Comparison of ENCODE assay signal across 27 cellular contexts in genomic region chr14:44135972-44136371, GRCh38.
DNase-seq lines count a peak whose midpoint lies in the region; ATAC-seq, FAIRE-seq and TF ChIP-seq lines count a peak whose summit lies in the region.
"Had no signal": no experiment of that assay in that cellular context is flagged by ENCODE, and none has a peak within 500 bp of the region (broad histone marks: within the 10 kb centered on the region; RNA-seq: fewer than 3 reads in every experiment).

No MANE protein-coding gene starts in this region.

- no peak for TF ChIP-seq POLR2A in A549 (IDR thresholded peaks at IDR 0.05; ENCODE audit: low read length)

- no peaks in the 10 kb centered on the region for H3K79me2 ChIP-seq in Loucy (ENCODE audit: insufficient read depth, low read length)

- no peaks in the 10 kb centered on the region for H3K27me3 ChIP-seq in Loucy (ENCODE audit: insufficient read depth, low read length, poor library complexity, severe bottlenecking)
- H3K27me3 ChIP-seq: SJCRH30, uterus had no signal

- no peak for TF ChIP-seq EP300 in A549 (IDR thresholded peaks at IDR 0.05)

- peak overlapping the region; percentile 33 for H3K9ac ChIP-seq in Loucy (ENCODE audit: low read depth, low read length, poor library complexity, severe bottlenecking)

- no peaks in the 10 kb centered on the region for H3F3A ChIP-seq in Loucy (ENCODE audit: low read depth)

- no peaks in the 10 kb centered on the region for H3K9me2 ChIP-seq in Loucy (replicated peaks; ENCODE audit: low read depth, low read length)

- H3K4me2 ChIP-seq in A549 (0 out of 3 replicates have a peak overlapping the region, but pooled peaks have one; percentile 6), Loucy (ENCODE audit: low read depth, low read length, poor library complexity, severe bottlenecking) (peak overlapping the region; percentile 48)
- H3K4me2 ChIP-seq: GM23338 had no signal

- no peak overlapping the region for H3K27ac ChIP-seq in A549
- H3K27ac ChIP-seq: C4-2B, SJCRH30, uterus had no signal

- H3K9me3 ChIP-seq in A549 = no peaks in the 10 kb centered on the region
- no peaks in the 10 kb centered on the region for H3K9me3 ChIP-seq in Loucy (ENCODE audit: insufficient read depth, low read depth, low read length)
- H3K9me3 ChIP-seq: SJCRH30, uterus had no signal

- H3K4me3 ChIP-seq in A549 = no peak overlapping the region
- H3K4me3 ChIP-seq in Loucy (ENCODE audit: low read length, poor library complexity, severe bottlenecking) = peak overlapping the region; percentile 72
- H3K4me3 ChIP-seq: GM23338, SJCRH30, uterus had no signal

- CTCF ChIA-PET in A549 (lab: Yijun Ruan, JAX) = no interaction called here

- ATAC-seq in A549 (no peak), GM18868 (IDR thresholded peaks at IDR 0.05; ENCODE audit: unreplicated experiment) (peak; percentile 91), HG02852 (IDR thresholded peaks at IDR 0.05; ENCODE audit: unreplicated experiment) (peak; percentile 79), HG03521 (IDR thresholded peaks at IDR 0.05; ENCODE audit: unreplicated experiment) (no peak)
- ATAC-seq: activated CD8-positive, alpha-beta memory T cell treated with anti-CD3 and anti-CD28 coated beads, Interleukin-2, amount 10 ng/mL, durations not matched to agents 7 days and 5 days; GM23338; left cardiac atrium; stimulated activated effector memory CD8-positive, alpha-beta T cell treated with anti-CD3 and anti-CD28 coated beads, Interleukin-12 subunit alpha, Interleukin-12 subunit beta, amount 100 ng/mL, for 72 hours had no signal

- peak overlapping the region; percentile 58 for H2AFZ ChIP-seq in Loucy (ENCODE audit: low read length)
- H2AFZ ChIP-seq: GM23338 had no signal

- DNase-seq in A549 (ENCODE audit: low read depth in 1 of 2, low spot score in 1 of 2) = no peak
- DNase-seq in NOMO-1 treated with dmso at 0.1 percent for 144 hours (lab: John Stamatoyannopoulos, UW; ENCODE audit: unreplicated experiment) = no peak
- DNase-seq in stimulated activated naive CD4-positive, alpha-beta T cell (lab: John Stamatoyannopoulos, UW) = no peak
- no peak for DNase-seq in mucosa of gallbladder (ENCODE audit: low spot score)
- DNase-seq: activated CD4-positive, alpha-beta T cell treated with anti-CD3 and anti-CD28 coated beads, Interleukin-2, amount 10 ng/mL, durations not matched to agents 24 days and 14 days; activated CD8-positive, alpha-beta memory T cell treated with anti-CD3 and anti-CD28 coated beads, Interleukin-2, amount 10 ng/mL, durations not matched to agents 7 days and 5 days; activated naive CD4-positive, alpha-beta T cell treated with anti-CD3 and anti-CD28 coated beads, Interleukin-2, amount 10 ng/mL, durations not matched to agents 7 days and 5 days; anterior cingulate cortex; dermis blood vessel endothelial cell; left cardiac atrium; NCI-H146; NCI-H526 treated with DMSO at 0.1 percent for 48 hours; nucleus accumbens; SJCRH30; small intestine; stimulated activated CD4-positive, alpha-beta T cell treated with anti-CD3 and anti-CD28 coated beads, Interleukin-2, amount 100 ng/mL, for 24 hours; T-helper 2 cell; uterus had no signal

- no peak for FAIRE-seq in A549 (lab: Jason Lieb, UNC)
- FAIRE-seq: D721Med, GM18507, small intestine had no signal

- no peaks in the 10 kb centered on the region for H3K36me3 ChIP-seq in Loucy (ENCODE audit: insufficient read depth, low read length)
- H3K36me3 ChIP-seq: SJCRH30, uterus had no signal

- 3% methylated on average over 5 of the region's 5 CpGs for WGBS in A549 (ENCODE audit: missing lambda C conversion rate)

- POLR2A ChIA-PET in A549 (lab: Yijun Ruan, JAX) = no interaction called here

- H3K4me1 ChIP-seq in A549 (no peaks in the 10 kb centered on the region), Loucy (ENCODE audit: insufficient read depth, low read length, poor library complexity, severe bottlenecking) (no peaks in the 10 kb centered on the region)
- H3K4me1 ChIP-seq: SJCRH30, uterus had no signal

- TF ChIP-seq CTCF in A549 (IDR thresholded peaks at IDR 0.05) (no peak), Loucy (conservative IDR thresholded peaks at IDR 0.05; ENCODE audit: low read length) (no peak)

- no peaks in the 10 kb centered on the region for H4K20me1 ChIP-seq in Loucy (ENCODE audit: insufficient read depth, low read length, poor library complexity, severe bottlenecking)

- TF ChIP-seq RAD21 in A549 (conservative IDR thresholded peaks at IDR 0.05 in 1 of 2, IDR thresholded peaks at IDR 0.05 in 1 of 2) = no peak

TF ChIP-seq in A549, 52 proteins besides CTCF, POLR2A, EP300 and RAD21:
- TF ChIP-seq, protein P1, sequence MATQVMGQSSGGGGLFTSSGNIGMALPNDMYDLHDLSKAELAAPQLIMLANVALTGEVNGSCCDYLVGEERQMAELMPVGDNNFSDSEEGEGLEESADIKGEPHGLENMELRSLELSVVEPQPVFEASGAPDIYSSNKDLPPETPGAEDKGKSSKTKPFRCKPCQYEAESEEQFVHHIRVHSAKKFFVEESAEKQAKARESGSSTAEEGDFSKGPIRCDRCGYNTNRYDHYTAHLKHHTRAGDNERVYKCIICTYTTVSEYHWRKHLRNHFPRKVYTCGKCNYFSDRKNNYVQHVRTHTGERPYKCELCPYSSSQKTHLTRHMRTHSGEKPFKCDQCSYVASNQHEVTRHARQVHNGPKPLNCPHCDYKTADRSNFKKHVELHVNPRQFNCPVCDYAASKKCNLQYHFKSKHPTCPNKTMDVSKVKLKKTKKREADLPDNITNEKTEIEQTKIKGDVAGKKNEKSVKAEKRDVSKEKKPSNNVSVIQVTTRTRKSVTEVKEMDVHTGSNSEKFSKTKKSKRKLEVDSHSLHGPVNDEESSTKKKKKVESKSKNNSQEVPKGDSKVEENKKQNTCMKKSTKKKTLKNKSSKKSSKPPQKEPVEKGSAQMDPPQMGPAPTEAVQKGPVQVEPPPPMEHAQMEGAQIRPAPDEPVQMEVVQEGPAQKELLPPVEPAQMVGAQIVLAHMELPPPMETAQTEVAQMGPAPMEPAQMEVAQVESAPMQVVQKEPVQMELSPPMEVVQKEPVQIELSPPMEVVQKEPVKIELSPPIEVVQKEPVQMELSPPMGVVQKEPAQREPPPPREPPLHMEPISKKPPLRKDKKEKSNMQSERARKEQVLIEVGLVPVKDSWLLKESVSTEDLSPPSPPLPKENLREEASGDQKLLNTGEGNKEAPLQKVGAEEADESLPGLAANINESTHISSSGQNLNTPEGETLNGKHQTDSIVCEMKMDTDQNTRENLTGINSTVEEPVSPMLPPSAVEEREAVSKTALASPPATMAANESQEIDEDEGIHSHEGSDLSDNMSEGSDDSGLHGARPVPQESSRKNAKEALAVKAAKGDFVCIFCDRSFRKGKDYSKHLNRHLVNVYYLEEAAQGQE (IDR thresholded peaks at IDR 0.05) = no peak
- TF ChIP-seq KDM5A (IDR thresholded peaks at IDR 0.05) = no peak
- TF ChIP-seq TFCP2L1 (CRISPR knock-in tag; IDR thresholded peaks at IDR 0.05) = no peak
- TF ChIP-seq ZNF302 (CRISPR knock-in tag; IDR thresholded peaks at IDR 0.05) = no peak
- no peak for TF ChIP-seq HMGXB4 (CRISPR knock-in tag; IDR thresholded peaks at IDR 0.05; ENCODE audit: borderline replicate concordance)
- no peak for TF ChIP-seq CEBPB (IDR thresholded peaks at IDR 0.05)
- TF ChIP-seq RNF2 (IDR thresholded peaks at IDR 0.05; ENCODE audit: borderline replicate concordance, low read depth) = no peak
- TF ChIP-seq NR3C1 (IDR thresholded peaks at IDR 0.05) = no peak
- TF ChIP-seq E2F6 (IDR thresholded peaks at IDR 0.05; ENCODE audit: borderline replicate concordance, low read depth) = no peak
- TF ChIP-seq SREBF2 (IDR thresholded peaks at IDR 0.05) = no peak
- TF ChIP-seq JUNB (IDR thresholded peaks at IDR 0.05) = no peak
- no peak for TF ChIP-seq NPAS2 (CRISPR knock-in tag; IDR thresholded peaks at IDR 0.05; ENCODE audit: borderline replicate concordance)
- TF ChIP-seq CHD4 (IDR thresholded peaks at IDR 0.05; ENCODE audit: borderline replicate concordance) = no peak
- TF ChIP-seq MYC (IDR thresholded peaks at IDR 0.05; ENCODE audit: borderline replicate concordance, low read length) = no peak
- no peak for TF ChIP-seq HOXA7 (CRISPR knock-in tag; IDR thresholded peaks at IDR 0.05)
- TF ChIP-seq RCOR1 (IDR thresholded peaks at IDR 0.05; ENCODE audit: low read depth, low read length) = no peak
- no peak for TF ChIP-seq FOSL2 (IDR thresholded peaks at IDR 0.05)
- no peak for TF ChIP-seq FOSL2 (CRISPR knock-in tag; IDR thresholded peaks at IDR 0.05)

Comparison
In these comparisons a context has a peak if more than half of its experiments do, and no peak if none do; other contexts are left out.
1. ATAC-seq: peak in GM18868 (single experiment) and HG02852 (single experiment); none in A549 (0 of 2) and HG03521 (single experiment).